ENCODE assay signal across 8 cellular contexts in the genomic region with DNA sequence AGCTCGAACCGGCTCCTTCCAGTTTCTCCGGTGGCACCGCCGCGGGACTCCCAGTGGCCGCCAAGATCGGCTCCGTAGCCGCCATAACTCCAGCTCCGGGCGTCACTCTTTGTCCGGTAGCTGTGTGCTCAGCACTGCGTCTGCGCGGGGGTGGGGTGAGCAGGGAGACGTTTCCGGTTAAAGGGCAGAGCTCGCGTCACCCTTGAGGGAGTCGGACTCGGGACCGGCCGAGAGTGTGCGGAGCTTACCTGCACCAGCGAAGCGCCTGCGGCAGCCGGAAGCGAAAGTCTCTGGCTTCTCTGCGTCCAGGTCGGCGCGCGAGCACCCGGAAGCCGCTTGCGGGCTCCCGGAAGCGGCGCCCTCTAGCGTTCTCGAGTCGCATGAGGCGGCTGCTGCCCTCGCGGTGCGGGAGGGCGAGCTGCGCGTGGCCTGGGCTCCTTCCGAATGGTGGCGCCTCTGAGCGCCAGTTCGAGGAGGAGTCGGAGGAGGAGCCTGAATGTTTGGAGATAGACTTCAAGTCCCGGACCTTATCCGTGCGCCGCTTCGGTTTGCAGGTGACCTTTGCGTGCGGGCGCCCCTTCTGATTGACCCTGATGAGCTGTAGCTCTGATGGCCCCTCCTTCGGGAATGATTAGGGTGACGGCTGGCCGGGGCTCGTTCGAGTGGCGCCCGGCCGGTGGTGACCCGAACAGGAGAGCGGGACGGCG. TPM values are rescaled to one million over a fixed set of nuclear protein-coding genes. Genes with fewer than 3 reads are reported as not detected.
DNase-seq lines count a peak whose midpoint lies in the region; ATAC-seq and TF ChIP-seq lines count a peak whose summit lies in the region.

SCAND1 (minus strand) TSS at position 303 of the 707 bp plus-strand sequence; CDS start at position 85, 218 bp downstream.

- peak; percentile 99 for TF ChIP-seq CTCF in VCaP (conservative IDR thresholded peaks at IDR 0.05)
- peak; percentile 76 to 97 (median 91) for TF ChIP-seq CTCF in breast epithelium (IDR thresholded peaks at IDR 0.05)

- peak within 1 kb of the TSS; percentile 95 to 96 (median 95) for H3K4me3 ChIP-seq in breast epithelium
- H3K4me3 ChIP-seq in iPS-18c (ENCODE audit: insufficient read depth, low read depth, low read length), result peak within 1 kb of the TSS; percentile 99
- H3K4me3 ChIP-seq in skin epidermis, result peak within 1 kb of the TSS; percentile 69 to 95 (median 90)

- DNase-seq in AG08395 (ENCODE audit: low spot score) (peak; percentile 96), NCI-H2196 treated with DMSO at 0.1 percent for 48 hours (lab: John Stamatoyannopoulos, UW; ENCODE audit: unreplicated experiment) (peak; percentile 100), breast epithelium (ENCODE audit: low spot score in 2 of 2) (peak; percentile 95 to 96)

- H3K36me3 ChIP-seq in breast epithelium, result no peaks in the 10 kb centered on the region

- intact Hi-C loops in breast epithelium (cut with DNase I; ENCODE audit: low total_unique reads), result no loop called here

- ATAC-seq in GM18873 (IDR thresholded peaks at IDR 0.05; ENCODE audit: low FRiP score, unreplicated experiment) (peak; percentile 79), HG03139 (IDR thresholded peaks at IDR 0.05; ENCODE audit: unreplicated experiment) (peak; percentile 79)

- H3K27me3 ChIP-seq in breast epithelium, result no peaks in the 10 kb centered on the region

- TF ChIP-seq POLR2A in breast epithelium (IDR thresholded peaks at IDR 0.05), result peak; percentile 57

- no peaks in the 10 kb centered on the region for H3K9me3 ChIP-seq in breast epithelium
- H3K9me3 ChIP-seq in iPS-18c (ENCODE audit: control insufficient read depth, insufficient read depth, low read length), result no peaks in the 10 kb centered on the region

- H3K27ac ChIP-seq in VCaP (peak within 1 kb of the TSS; percentile 100), breast epithelium (peak within 1 kb of the TSS; percentile 98 to 99), skin epidermis (peak within 1 kb of the TSS; percentile 93 to 100 (median 98))

- peaks cover 4 to 12% of the 10 kb centered on the region in 2 donors for H3K4me1 ChIP-seq in breast epithelium

RNA-seq across cellular contexts. Expression of gene SCAND1, which starts in this region (rescaled TPM):
- 100 to 1,000 TPM in 1 of 3 donors, 10 to 100 TPM in 2; 87.5 to 103 (median 89.6) TPM for total RNA-seq in breast epithelium

Comparison
In these comparisons a context has a peak if more than half of its experiments do, and no peak if none do; other contexts are left out.
1. Peak in every context shown above with its lines: DNase-seq, ATAC-seq, H3K4me3 ChIP-seq and H3K27ac ChIP-seq.